In genomic region chr2:75199428-75200011, GRCh38 we compare ENCODE assay signal across 8 cellular contexts. TPM values are rescaled to one million over a fixed set of nuclear protein-coding genes. Genes with fewer than 3 reads are reported as not detected.
DNase-seq lines count a peak whose midpoint lies in the region; ATAC-seq lines count a peak whose summit lies in the region.

A gene with protein sequence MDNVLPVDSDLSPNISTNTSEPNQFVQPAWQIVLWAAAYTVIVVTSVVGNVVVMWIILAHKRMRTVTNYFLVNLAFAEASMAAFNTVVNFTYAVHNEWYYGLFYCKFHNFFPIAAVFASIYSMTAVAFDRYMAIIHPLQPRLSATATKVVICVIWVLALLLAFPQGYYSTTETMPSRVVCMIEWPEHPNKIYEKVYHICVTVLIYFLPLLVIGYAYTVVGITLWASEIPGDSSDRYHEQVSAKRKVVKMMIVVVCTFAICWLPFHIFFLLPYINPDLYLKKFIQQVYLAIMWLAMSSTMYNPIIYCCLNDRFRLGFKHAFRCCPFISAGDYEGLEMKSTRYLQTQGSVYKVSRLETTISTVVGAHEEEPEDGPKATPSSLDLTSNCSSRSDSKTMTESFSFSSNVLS (minus strand): TSS chr2:75199520. CDS start chr2:75198934, 586 bp downstream.

- H3K27ac Mint-ChIP-seq in IgD-negative memory B cell (peak within 1 kb of the TSS in 1 of 3 donors; percentile 93), immature natural killer cell (no peak within 1 kb of the TSS)
- no peak within 1 kb of the TSS for H3K27ac Mint-ChIP-seq in effector memory CD8-positive, alpha-beta T cell

- H3K4me2 ChIP-seq in mesendoderm (ENCODE audit: low read length): peak within 1 kb of the TSS; percentile 79

- WGBS in mesendoderm (ENCODE audit: extremely low coverage, insufficient coverage, low lambda C conversion rate): no CpG with 5 or more reads among the region's 46 CpGs

- H3K36me3 Mint-ChIP-seq in IgD-negative memory B cell (no peaks in the 10 kb centered on the region), immature natural killer cell (peaks cover 0 to 6% (median 0%) of the 10 kb centered on the region in 3 donors)
- no peaks in the 10 kb centered on the region for H3K36me3 Mint-ChIP-seq in effector memory CD8-positive, alpha-beta T cell (ENCODE audit: insufficient read depth)

- peak; percentile 66 for DNase-seq in D341Med (ENCODE audit: low spot score)
- DNase-seq in activated CD4-positive, alpha-beta T cell treated with anti-CD3 and anti-CD28 coated beads, Interleukin-2, amount 50 U/mL, for 24 hours (ENCODE audit: low read depth in 1 of 2, low spot score in 1 of 2): peak; percentile 2 to 18
- DNase-seq in effector memory CD8-positive, alpha-beta T cell: peak in 2 of 3 experiments; percentile 9 to 22
- DNase-seq in mesendoderm: peak; percentile 77
- peak; percentile 14 to 47 for DNase-seq in stimulated activated CD8-positive, alpha-beta memory T cell treated with anti-CD3 and anti-CD28 coated beads, Interleukin-2, amount 100 ng/mL, for 48 hours (ENCODE audit: low read depth in 2 of 2)
- DNase-seq in immature natural killer cell: no peak

- no peaks in the 10 kb centered on the region for H3K79me2 ChIP-seq in mesendoderm (ENCODE audit: control insufficient read depth, insufficient read depth, low read length)

- H2BK15ac ChIP-seq in mesendoderm (replicated peaks; ENCODE audit: low read depth): no peak within 1 kb of the TSS

- no peak within 1 kb of the TSS for H3K27ac ChIP-seq in mesendoderm (ENCODE audit: low read depth, low read length)

- peaks cover 3 to 8% (median 7%) of the 10 kb centered on the region in 3 donors for H3K4me1 Mint-ChIP-seq in IgD-negative memory B cell
- no peaks in the 10 kb centered on the region for H3K4me1 Mint-ChIP-seq in effector memory CD8-positive, alpha-beta T cell (ENCODE audit: low read depth in 2 of 2)
- H3K4me1 Mint-ChIP-seq in immature natural killer cell: no peaks in the 10 kb centered on the region

- peak; percentile 62 for ATAC-seq in GM19467 (IDR thresholded peaks at IDR 0.05; ENCODE audit: unreplicated experiment)
- ATAC-seq in effector memory CD8-positive, alpha-beta T cell (replicated peaks): peak; percentile 54

- peak within 1 kb of the TSS; percentile 51 for H3K9ac ChIP-seq in mesendoderm (ENCODE audit: low read length)

- H3K79me1 ChIP-seq in mesendoderm (ENCODE audit: low read length): no peaks in the 10 kb centered on the region

- no peak within 1 kb of the TSS for H4K5ac ChIP-seq in mesendoderm (ENCODE audit: low read length)

- H2BK120ac ChIP-seq in mesendoderm (ENCODE audit: low read depth, low read length): no peak within 1 kb of the TSS

- H3K36me3 ChIP-seq in mesendoderm (ENCODE audit: control insufficient read depth, insufficient read depth, low read length): no peaks in the 10 kb centered on the region

- H3K27me3 ChIP-seq in mesendoderm (ENCODE audit: insufficient read depth, low read length, poor library complexity): peaks cover 20% of the 10 kb centered on the region

- no peaks in the 10 kb centered on the region for H3K4me1 ChIP-seq in mesendoderm (ENCODE audit: control insufficient read depth, low read depth, low read length)

- H3K9me3 Mint-ChIP-seq in IgD-negative memory B cell (peaks cover 0 to 3% (median 0%) of the 10 kb centered on the region in 3 donors), immature natural killer cell (peaks cover 0 to 9% (median 5%) of the 10 kb centered on the region in 6 donors)
- H3K9me3 Mint-ChIP-seq in effector memory CD8-positive, alpha-beta T cell: no peaks in the 10 kb centered on the region

- H3K4me3 Mint-ChIP-seq in IgD-negative memory B cell: peak within 1 kb of the TSS; percentile 1 to 85 (median 68)
- peak within 1 kb of the TSS; percentile 16 to 17 for H3K4me3 Mint-ChIP-seq in effector memory CD8-positive, alpha-beta T cell
- H3K4me3 Mint-ChIP-seq in immature natural killer cell: no peak within 1 kb of the TSS

- no peak within 1 kb of the TSS for H4K8ac ChIP-seq in mesendoderm (ENCODE audit: low read depth, low read length)

- H3K4me3 ChIP-seq in mesendoderm (ENCODE audit: low read length): peak within 1 kb of the TSS; percentile 9

- H3K18ac ChIP-seq in mesendoderm (ENCODE audit: low read length): peak within 1 kb of the TSS; percentile 8

- no peak within 1 kb of the TSS for H3K4ac ChIP-seq in mesendoderm (ENCODE audit: low read depth, low read length)

- H3K23ac ChIP-seq in mesendoderm (ENCODE audit: low read length): peak within 1 kb of the TSS; percentile 18

- no peak within 1 kb of the TSS for H2BK5ac ChIP-seq in mesendoderm (ENCODE audit: low read length)

- no peak within 1 kb of the TSS for H2AK5ac ChIP-seq in mesendoderm (ENCODE audit: low read length)

- peak within 1 kb of the TSS; percentile 74 for H3K56ac ChIP-seq in mesendoderm (ENCODE audit: low read length)

- H3K27me3 Mint-ChIP-seq in IgD-negative memory B cell (peaks cover 38% of the 10 kb centered on the region), immature natural killer cell (ENCODE audit: low read depth in 3 of 3) (peaks cover 6 to 28% (median 9%) of the 10 kb centered on the region in 3 donors)
- peaks cover 50 to 68% of the 10 kb centered on the region in 2 donors for H3K27me3 Mint-ChIP-seq in effector memory CD8-positive, alpha-beta T cell

RNA-seq across cellular contexts. Expression of the gene that starts here (rescaled TPM):
- not detected for polyA plus RNA-seq in IgD-negative memory B cell
- 1.2 TPM for polyA plus RNA-seq in mesendoderm (2013, experiment 1 of 2)
- polyA plus RNA-seq in mesendoderm (2013, experiment 2 of 2): 1.4 TPM
- polyA plus RNA-seq in immature natural killer cell: under 1 TPM in 1 of 3 donors, not detected in 2; 0.16 TPM

Comparison
In these comparisons a context has a peak if more than half of its experiments do, and no peak if none do; other contexts are left out.
1. DNase-seq: peak in D341Med (single experiment), activated CD4-positive, alpha-beta T cell treated with anti-CD3 and anti-CD28 coated beads, Interleukin-2, amount 50 U/mL, for 24 hours (2 of 2), effector memory CD8-positive, alpha-beta T cell (2 of 3), mesendoderm (single experiment) and stimulated activated CD8-positive, alpha-beta memory T cell treated with anti-CD3 and anti-CD28 coated beads, Interleukin-2, amount 100 ng/mL, for 48 hours (2 of 2); none in immature natural killer cell (0 of 3).
2. H3K4me3 Mint-ChIP-seq: peak in IgD-negative memory B cell (4 of 4) and effector memory CD8-positive, alpha-beta T cell (2 of 2); none in immature natural killer cell (0 of 5).